Comparison of ENCODE assay signal across 1 cellular context in genomic region chr6:106495014-106495413, GRCh38.
TF ChIP-seq lines count a peak whose summit lies in the region.

No MANE protein-coding gene starts in this region.

TF ChIP-seq in WTC11, 78 proteins besides CTCF, POLR2A, EP300 and RAD21 (continued from another document):
- TF ChIP-seq, protein P1, sequence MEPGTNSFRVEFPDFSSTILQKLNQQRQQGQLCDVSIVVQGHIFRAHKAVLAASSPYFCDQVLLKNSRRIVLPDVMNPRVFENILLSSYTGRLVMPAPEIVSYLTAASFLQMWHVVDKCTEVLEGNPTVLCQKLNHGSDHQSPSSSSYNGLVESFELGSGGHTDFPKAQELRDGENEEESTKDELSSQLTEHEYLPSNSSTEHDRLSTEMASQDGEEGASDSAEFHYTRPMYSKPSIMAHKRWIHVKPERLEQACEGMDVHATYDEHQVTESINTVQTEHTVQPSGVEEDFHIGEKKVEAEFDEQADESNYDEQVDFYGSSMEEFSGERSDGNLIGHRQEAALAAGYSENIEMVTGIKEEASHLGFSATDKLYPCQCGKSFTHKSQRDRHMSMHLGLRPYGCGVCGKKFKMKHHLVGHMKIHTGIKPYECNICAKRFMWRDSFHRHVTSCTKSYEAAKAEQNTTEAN (CRISPR knock-in tag; IDR thresholded peaks at IDR 0.05) = no peak
- TF ChIP-seq RELA (CRISPR knock-in tag; IDR thresholded peaks at IDR 0.05; ENCODE audit: borderline replicate concordance) = no peak
- no peak for TF ChIP-seq SMAD4 (CRISPR knock-in tag; IDR thresholded peaks at IDR 0.05)
